2 cellular contexts compared by ENCODE assay signal in the genomic region with DNA sequence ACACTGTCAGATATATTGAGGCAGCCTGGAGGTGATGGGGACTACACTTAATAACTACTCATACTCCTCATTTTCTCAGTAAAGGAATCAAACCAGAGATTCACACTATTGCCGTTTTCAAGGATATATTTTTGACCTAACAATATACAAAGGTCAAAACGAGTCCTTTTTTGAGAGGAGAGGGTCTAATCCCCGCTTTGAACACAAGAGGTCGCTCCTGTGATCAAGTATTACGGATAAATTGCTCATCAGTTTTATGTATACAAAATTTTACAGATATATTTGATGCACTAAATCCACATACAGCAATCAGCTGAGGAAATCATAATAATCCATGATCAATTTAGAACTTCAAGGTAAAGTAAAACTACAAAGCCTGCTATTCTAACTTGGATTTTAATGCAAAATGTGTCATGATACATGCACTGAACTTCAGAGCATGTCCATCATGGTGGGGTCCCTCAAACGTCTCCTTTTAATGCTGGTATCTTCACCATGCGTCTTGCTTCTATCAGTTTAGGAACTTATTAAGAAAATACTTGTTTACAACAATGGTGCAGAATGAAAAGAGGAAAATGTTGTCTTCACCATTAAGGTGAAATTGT.
TF ChIP-seq lines count a peak whose summit lies in the region.

No MANE protein-coding gene starts in this region.

TF ChIP-seq in HEK293, 187 proteins besides CTCF, POLR2A, EP300 and RAD21 (continued from another document):
- no peak for TF ChIP-seq ZNF843 (tag by site-specific recombination; IDR thresholded peaks at IDR 0.05)
- no peak for TF ChIP-seq ZBTB48 (tag by site-specific recombination; IDR thresholded peaks at IDR 0.05)
- TF ChIP-seq, protein P1, sequence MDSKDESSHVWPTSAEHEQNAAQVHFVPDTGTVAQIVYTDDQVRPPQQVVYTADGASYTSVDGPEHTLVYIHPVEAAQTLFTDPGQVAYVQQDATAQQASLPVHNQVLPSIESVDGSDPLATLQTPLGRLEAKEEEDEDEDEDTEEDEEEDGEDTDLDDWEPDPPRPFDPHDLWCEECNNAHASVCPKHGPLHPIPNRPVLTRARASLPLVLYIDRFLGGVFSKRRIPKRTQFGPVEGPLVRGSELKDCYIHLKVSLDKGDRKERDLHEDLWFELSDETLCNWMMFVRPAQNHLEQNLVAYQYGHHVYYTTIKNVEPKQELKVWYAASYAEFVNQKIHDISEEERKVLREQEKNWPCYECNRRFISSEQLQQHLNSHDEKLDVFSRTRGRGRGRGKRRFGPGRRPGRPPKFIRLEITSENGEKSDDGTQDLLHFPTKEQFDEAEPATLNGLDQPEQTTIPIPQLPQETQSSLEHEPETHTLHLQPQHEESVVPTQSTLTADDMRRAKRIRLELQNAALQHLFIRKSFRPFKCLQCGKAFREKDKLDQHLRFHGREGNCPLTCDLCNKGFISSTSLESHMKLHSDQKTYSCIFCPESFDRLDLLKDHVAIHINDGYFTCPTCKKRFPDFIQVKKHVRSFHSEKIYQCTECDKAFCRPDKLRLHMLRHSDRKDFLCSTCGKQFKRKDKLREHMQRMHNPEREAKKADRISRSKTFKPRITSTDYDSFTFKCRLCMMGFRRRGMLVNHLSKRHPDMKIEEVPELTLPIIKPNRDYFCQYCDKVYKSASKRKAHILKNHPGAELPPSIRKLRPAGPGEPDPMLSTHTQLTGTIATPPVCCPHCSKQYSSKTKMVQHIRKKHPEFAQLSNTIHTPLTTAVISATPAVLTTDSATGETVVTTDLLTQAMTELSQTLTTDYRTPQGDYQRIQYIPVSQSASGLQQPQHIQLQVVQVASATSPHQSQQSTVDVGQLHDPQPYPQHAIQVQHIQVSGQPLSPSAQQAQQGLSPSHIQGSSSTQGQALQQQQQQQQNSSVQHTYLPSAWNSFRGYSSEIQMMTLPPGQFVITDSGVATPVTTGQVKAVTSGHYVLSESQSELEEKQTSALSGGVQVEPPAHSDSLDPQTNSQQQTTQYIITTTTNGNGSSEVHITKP (tag by site-specific recombination; IDR thresholded peaks at IDR 0.05) = no peak

TF ChIP-seq in HepG2, 621 proteins besides CTCF, POLR2A, EP300 and RAD21:
- TF ChIP-seq ZNF598 (CRISPR knock-in tag; IDR thresholded peaks at IDR 0.05; ENCODE audit: borderline replicate concordance) (no peak), ZNF670 (CRISPR knock-in tag; IDR thresholded peaks at IDR 0.05; ENCODE audit: borderline replicate concordance) (no peak), ZNF720 (CRISPR knock-in tag; IDR thresholded peaks at IDR 0.05) (no peak), SMC3 (IDR thresholded peaks at IDR 0.05; ENCODE audit: low read length) (peak; percentile 18; the same call in 1 of the 2 replicates), STAG1 (CRISPR knock-in tag; IDR thresholded peaks at IDR 0.05) (peak; percentile 30; the same call in 1 of the 2 replicates), KLF12 (CRISPR knock-in tag; IDR thresholded peaks at IDR 0.05; ENCODE audit: borderline replicate concordance) (no peak), ZMYM2 (CRISPR knock-in tag; IDR thresholded peaks at IDR 0.05) (no peak), MTF2 (CRISPR knock-in tag; IDR thresholded peaks at IDR 0.05; ENCODE audit: borderline replicate concordance) (no peak)
- TF ChIP-seq, protein P2, sequence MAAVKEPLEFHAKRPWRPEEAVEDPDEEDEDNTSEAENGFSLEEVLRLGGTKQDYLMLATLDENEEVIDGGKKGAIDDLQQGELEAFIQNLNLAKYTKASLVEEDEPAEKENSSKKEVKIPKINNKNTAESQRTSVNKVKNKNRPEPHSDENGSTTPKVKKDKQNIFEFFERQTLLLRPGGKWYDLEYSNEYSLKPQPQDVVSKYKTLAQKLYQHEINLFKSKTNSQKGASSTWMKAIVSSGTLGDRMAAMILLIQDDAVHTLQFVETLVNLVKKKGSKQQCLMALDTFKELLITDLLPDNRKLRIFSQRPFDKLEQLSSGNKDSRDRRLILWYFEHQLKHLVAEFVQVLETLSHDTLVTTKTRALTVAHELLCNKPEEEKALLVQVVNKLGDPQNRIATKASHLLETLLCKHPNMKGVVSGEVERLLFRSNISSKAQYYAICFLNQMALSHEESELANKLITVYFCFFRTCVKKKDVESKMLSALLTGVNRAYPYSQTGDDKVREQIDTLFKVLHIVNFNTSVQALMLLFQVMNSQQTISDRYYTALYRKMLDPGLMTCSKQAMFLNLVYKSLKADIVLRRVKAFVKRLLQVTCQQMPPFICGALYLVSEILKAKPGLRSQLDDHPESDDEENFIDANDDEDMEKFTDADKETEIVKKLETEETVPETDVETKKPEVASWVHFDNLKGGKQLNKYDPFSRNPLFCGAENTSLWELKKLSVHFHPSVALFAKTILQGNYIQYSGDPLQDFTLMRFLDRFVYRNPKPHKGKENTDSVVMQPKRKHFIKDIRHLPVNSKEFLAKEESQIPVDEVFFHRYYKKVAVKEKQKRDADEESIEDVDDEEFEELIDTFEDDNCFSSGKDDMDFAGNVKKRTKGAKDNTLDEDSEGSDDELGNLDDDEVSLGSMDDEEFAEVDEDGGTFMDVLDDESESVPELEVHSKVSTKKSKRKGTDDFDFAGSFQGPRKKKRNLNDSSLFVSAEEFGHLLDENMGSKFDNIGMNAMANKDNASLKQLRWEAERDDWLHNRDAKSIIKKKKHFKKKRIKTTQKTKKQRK (IDR thresholded peaks at IDR 0.05; ENCODE audit: low read length) = no peak
TF ChIP-seq in HepG2: peak in this region for 2.
